ENCODE assay signal across 12 cellular contexts in genomic region chr1:19425643-19426245, GRCh38. TPM values are rescaled to one million over a fixed set of nuclear protein-coding genes. Genes with fewer than 3 reads are reported as not detected.
DNase-seq lines count a peak whose midpoint lies in the region; ATAC-seq and TF ChIP-seq lines count a peak whose summit lies in the region.
"Had no signal": no experiment of that assay in that cellular context is flagged by ENCODE, and none has a peak within 500 bp of the region (broad histone marks: within the 10 kb centered on the region; RNA-seq: fewer than 3 reads in every experiment).

No MANE protein-coding gene starts in this region.

- TF ChIP-seq CTCF in CD4-positive, alpha-beta T cell (IDR thresholded peaks at IDR 0.05) = no peak
- no peak for TF ChIP-seq CTCF in esophagus muscularis mucosa (IDR thresholded peaks at IDR 0.05)

- peak overlapping the region; percentile 36 for H3K4me3 Mint-ChIP-seq in CD4-positive, alpha-beta T cell

- no peaks in the 10 kb centered on the region for H3K27me3 Mint-ChIP-seq in CD4-positive, alpha-beta T cell

- no peak for DNase-seq in CD4-positive, alpha-beta T cell
- DNase-seq in NCI-H146 treated with DMSO at 0.1 percent for 48 hours (lab: John Stamatoyannopoulos, UW; ENCODE audit: unreplicated experiment) (peak; percentile 33), esophagus muscularis mucosa (ENCODE audit: extremely low spot score) (no peak), islet precursor cell (no peak)
- DNase-seq: H7; NCI-H524; stimulated activated CD4-positive, alpha-beta T cell treated with anti-CD3 and anti-CD28 coated beads, Interleukin-12 subunit alpha, Interleukin-12 subunit beta, amount 100 ng/mL, for 4 hours had no signal

- WGBS in esophagus muscularis mucosa = 60% methylated on average over 6 of the region's 6 CpGs

- no peak for TF ChIP-seq EP300 in esophagus muscularis mucosa (IDR thresholded peaks at IDR 0.05)

- H3K4me1 Mint-ChIP-seq in CD4-positive, alpha-beta T cell (ENCODE audit: low read depth) = peaks cover 95% of the 10 kb centered on the region

- H3K27ac Mint-ChIP-seq in CD4-positive, alpha-beta T cell = peak overlapping the region; percentile 80

- no peaks in the 10 kb centered on the region for H3K9me3 Mint-ChIP-seq in CD4-positive, alpha-beta T cell

- POLR2A ChIA-PET in CD4-positive, alpha-beta T cell (lab: Charles Lee) = interaction anchor here (1.1 kb wide), 1 partner anchor 10 kb away, joined by 4 read pairs; no protein-coding TSS in a partner anchor

- intact Hi-C loops in CD4-positive, alpha-beta T cell (cut with DNase I, micrococcal nuclease) = no loop called here
- intact Hi-C loops in esophagus muscularis mucosa (cut with DNase I) = no loop called here

- CTCF ChIA-PET in CD4-positive, alpha-beta T cell (lab: Charles Lee) = interaction anchor here (0.9 kb wide), 1 partner anchor 156 kb away, joined by 3 read pairs; no protein-coding TSS in a partner anchor

- TF ChIP-seq POLR2A in esophagus muscularis mucosa (IDR thresholded peaks at IDR 0.05; ENCODE audit: low read depth) = no peak

- H3K4me1 ChIP-seq in esophagus muscularis mucosa (peaks cover 91 to 100% (median 99%) of the 10 kb centered on the region in 4 donors), rectal smooth muscle tissue (ENCODE audit: control insufficient read depth, insufficient read depth, low read length) (peaks cover 71% of the 10 kb centered on the region)

- H3K36me3 ChIP-seq in esophagus muscularis mucosa = no peaks in the 10 kb centered on the region
- no peaks in the 10 kb centered on the region for H3K36me3 ChIP-seq in rectal smooth muscle tissue (ENCODE audit: control insufficient read depth, insufficient read depth, low read length)

- H3K36me3 Mint-ChIP-seq in CD4-positive, alpha-beta T cell (ENCODE audit: low read depth) = peaks cover 55% of the 10 kb centered on the region

- H3K27ac ChIP-seq in CD4-positive, alpha-beta T cell (ENCODE audit: low read depth, low read length) = no peak overlapping the region
- peak overlapping the region; percentile 88 to 97 (median 92) for H3K27ac ChIP-seq in esophagus muscularis mucosa (replicated peaks in 1 of 4)
- H3K27ac ChIP-seq in rectal smooth muscle tissue (ENCODE audit: low read depth, low read length) = peak overlapping the region; percentile 93
- H3K27ac ChIP-seq: HL-60 had no signal

- no peaks in the 10 kb centered on the region for H3K9me3 ChIP-seq in CD4-positive, alpha-beta T cell (ENCODE audit: control insufficient read depth, low read length)
- H3K9me3 ChIP-seq in esophagus muscularis mucosa = no peaks in the 10 kb centered on the region

- H3K4me3 ChIP-seq in esophagus muscularis mucosa = no peak overlapping the region
- no peak overlapping the region for H3K4me3 ChIP-seq in rectal smooth muscle tissue (ENCODE audit: low read length)

- ATAC-seq in CD4-positive, alpha-beta T cell (ENCODE audit: poor library complexity) = no peak
- ATAC-seq in HG03135 (IDR thresholded peaks at IDR 0.05; ENCODE audit: unreplicated experiment) (no peak), HG02588 (IDR thresholded peaks at IDR 0.05; ENCODE audit: unreplicated experiment) (no peak), HG03175 (IDR thresholded peaks at IDR 0.05; ENCODE audit: unreplicated experiment) (no peak)

- H3K9ac ChIP-seq in rectal smooth muscle tissue (ENCODE audit: low read length) = no peak overlapping the region

- H3K27me3 ChIP-seq in CD4-positive, alpha-beta T cell (ENCODE audit: control insufficient read depth, insufficient read depth, low read length) = no peaks in the 10 kb centered on the region
- H3K27me3 ChIP-seq in esophagus muscularis mucosa (no peaks in the 10 kb centered on the region), rectal smooth muscle tissue (ENCODE audit: control insufficient read depth, insufficient read depth, low read length) (no peaks in the 10 kb centered on the region)

RNA-seq across cellular contexts. Expression of gene CAPZB, which starts 59.6 kb away (rescaled TPM):
- 100 to 1,000 TPM; 168 to 173 TPM for total RNA-seq in CD4-positive, alpha-beta T cell
- 100 to 1,000 TPM; 186 to 261 (median 203) TPM for total RNA-seq in esophagus muscularis mucosa
